Comparison of ENCODE assay signal across 8 cellular contexts in genomic region chr6:6918216-6918983, GRCh38.
DNase-seq lines count a peak whose midpoint lies in the region; ATAC-seq and TF ChIP-seq lines count a peak whose summit lies in the region.

No MANE protein-coding gene starts in this region.

- no peaks in the 10 kb centered on the region for H3K4me1 ChIP-seq in DND-41 (ENCODE audit: insufficient read depth, low read length)

- no peaks in the 10 kb centered on the region for H3K27me3 ChIP-seq in DND-41 (ENCODE audit: insufficient read depth, low read length, poor library complexity)

- ATAC-seq in DND-41 (ENCODE audit: insufficient read depth, low read depth), result peak; percentile 88
- peak; percentile 86 for ATAC-seq in GM19455 (IDR thresholded peaks at IDR 0.05; ENCODE audit: unreplicated experiment)
- ATAC-seq in HG03460 (IDR thresholded peaks at IDR 0.05; ENCODE audit: unreplicated experiment), result peak; percentile 78

- no peak overlapping the region for H2AFZ ChIP-seq in DND-41 (ENCODE audit: low read depth, low read length)

- intact Hi-C loops in Calu3 (cut with micrococcal nuclease; ENCODE audit: unreplicated experiment), result no loop called here

- no peaks in the 10 kb centered on the region for H3K9me3 ChIP-seq in DND-41 (ENCODE audit: insufficient read depth, low read length, severe bottlenecking)

- H3K4me1 Mint-ChIP-seq in Calu3 (ENCODE audit: low read depth, unreplicated experiment), result peaks cover 7% of the 10 kb centered on the region

- H3K79me2 ChIP-seq in DND-41 (ENCODE audit: insufficient read depth, low read length), result no peaks in the 10 kb centered on the region

- BruUV-seq in Calu3 (replicated peaks; lab: Mats Ljungman, UMichigan), result no TSS peak

- H3K27me3 Mint-ChIP-seq in Calu3 (ENCODE audit: unreplicated experiment), result no peaks in the 10 kb centered on the region

- H3K9me3 Mint-ChIP-seq in Calu3 (ENCODE audit: low read depth, unreplicated experiment), result no peaks in the 10 kb centered on the region

- DNase-seq in DND-41 (peak; percentile 56), foreskin melanocyte (peak; percentile 18), KG1 (lab: John Stamatoyannopoulos, UW) (no peak), Calu3 (no peak), NCI-H510A (lab: John Stamatoyannopoulos, UW) (no peak)
- DNase-seq in activated CD4-positive, alpha-beta T cell treated with anti-CD3 and anti-CD28 coated beads, Interleukin-2, amount 50 U/mL, for 24 hours (ENCODE audit: low read depth in 1 of 2, low spot score in 1 of 2), result peak; percentile 46 to 83

- H3K4me3 ChIP-seq in DND-41 (ENCODE audit: low read depth in 1 of 2, low read length in 2 of 2), result no peak overlapping the region

- no peak overlapping the region for H3K9ac ChIP-seq in DND-41 (ENCODE audit: low read depth, low read length)

- CTCF ChIA-PET in Calu3 (lab: Charles Lee), result no interaction called here

- no peaks in the 10 kb centered on the region for H3K36me3 Mint-ChIP-seq in Calu3 (ENCODE audit: insufficient read depth, unreplicated experiment)

- H3K4me2 ChIP-seq in DND-41 (ENCODE audit: insufficient read depth, low read length), result no peak overlapping the region

- no peak overlapping the region for H3K27ac ChIP-seq in DND-41 (ENCODE audit: low read length)

- TF ChIP-seq CTCF in DND-41 (IDR thresholded peaks at IDR 0.05; ENCODE audit: borderline replicate concordance, extremely low read depth, low read length, poor library complexity, severe bottlenecking) (no peak), Calu3 (IDR thresholded peaks at IDR 0.05; ENCODE audit: unreplicated experiment) (no peak)

- H3K27ac Mint-ChIP-seq in Calu3 (ENCODE audit: unreplicated experiment), result no peak overlapping the region

- H4K20me1 ChIP-seq in DND-41 (ENCODE audit: insufficient read depth, low read length), result no peaks in the 10 kb centered on the region

- H3K36me3 ChIP-seq in DND-41 (ENCODE audit: insufficient read depth, low read length), result no peaks in the 10 kb centered on the region

- H3K4me3 Mint-ChIP-seq in Calu3 (ENCODE audit: low read depth, unreplicated experiment), result no peak overlapping the region

Comparison
In these comparisons a context has a peak if more than half of its experiments do, and no peak if none do; other contexts are left out.
1. DNase-seq: peak in DND-41 (single experiment), activated CD4-positive, alpha-beta T cell treated with anti-CD3 and anti-CD28 coated beads, Interleukin-2, amount 50 U/mL, for 24 hours (2 of 2) and foreskin melanocyte (single experiment); none in KG1 (single experiment), Calu3 (single experiment) and NCI-H510A (single experiment).
2. Peak in every context shown above with its lines, with median percentiles within 50 percentile points of each other: ATAC-seq.